In genomic region chr2:27050996-27051901, GRCh38 we compare ENCODE assay signal across 8 cellular contexts. TPM values are rescaled to one million over a fixed set of nuclear protein-coding genes. Genes with fewer than 3 reads are reported as not detected.
DNase-seq lines count a peak whose midpoint lies in the region; ATAC-seq and TF ChIP-seq lines count a peak whose summit lies in the region.

TSS of gene AGBL5 (plus strand) at chr2:27051668. CDS start at chr2:27052959, 1,291 bp downstream.

- peak within 1 kb of the TSS; percentile 99 for H2AFZ ChIP-seq in GM23338

- 1% methylated on average over 25 to 27 of the region's 67 CpGs for WGBS in esophagus squamous epithelium, 2 donors

- peaks cover 23% of the 10 kb centered on the region for H3K27me3 Mint-ChIP-seq in GM23338 (ENCODE audit: insufficient read depth, low read depth, poor library complexity)
- no peaks in the 10 kb centered on the region for H3K27me3 Mint-ChIP-seq in activated T-cell treated with anti-CD3 and anti-CD28 coated beads, Interleukin-2, amount 50 U/mL, for 72 hours (ENCODE audit: low read depth)

- no peak for TF ChIP-seq CTCF in GM23338 (conservative IDR thresholded peaks at IDR 0.05; ENCODE audit: low read depth in 2 of 2)
- peak in 1 of 6 experiments; percentile 3 for TF ChIP-seq CTCF in esophagus squamous epithelium (IDR thresholded peaks at IDR 0.05)

- H3K4me1 ChIP-seq in GM23338 (ENCODE audit: insufficient read depth) (peaks cover 6% of the 10 kb centered on the region; the same call in 1 of the 2 replicates), esophagus squamous epithelium (peaks cover 11 to 34% (median 13%) of the 10 kb centered on the region in 3 donors)

- peak within 1 kb of the TSS; percentile 95 for H3K4me3 Mint-ChIP-seq in GM23338
- H3K4me3 Mint-ChIP-seq in activated T-cell treated with anti-CD3 and anti-CD28 coated beads, Interleukin-2, amount 50 U/mL, for 72 hours = peak within 1 kb of the TSS; percentile 94 to 97

- peaks cover 11% of the 10 kb centered on the region for H3F3A ChIP-seq in GM23338 (replicated peaks; ENCODE audit: low read depth)

- peaks cover 9% of the 10 kb centered on the region; the same call in 2 of the 3 replicates for H3K4me1 Mint-ChIP-seq in GM23338
- peaks cover 27% of the 10 kb centered on the region for H3K4me1 Mint-ChIP-seq in activated T-cell treated with anti-CD3 and anti-CD28 coated beads, Interleukin-2, amount 50 U/mL, for 72 hours (ENCODE audit: low read depth)

- ATAC-seq in GM23338 = peak; percentile 54
- ATAC-seq in activated T-cell treated with anti-CD3 and anti-CD28 coated beads, Interleukin-2, amount 50 U/mL, for 72 hours (replicated peaks in 1 of 2) = peak; percentile 81 to 83

- peak in 2 of 4 donors; percentile 59 to 74 for TF ChIP-seq POLR2A in esophagus squamous epithelium (IDR thresholded peaks at IDR 0.05)

- peak within 1 kb of the TSS; percentile 99 for H3K4me3 ChIP-seq in GM23338
- H3K4me3 ChIP-seq in esophagus squamous epithelium = peak within 1 kb of the TSS; percentile 77 to 99 (median 96)

- H3K27ac ChIP-seq in GM23338 (ENCODE audit: low read depth) (peak within 1 kb of the TSS; percentile 80; the same call in 1 of the 2 replicates), esophagus squamous epithelium (peak within 1 kb of the TSS; percentile 87 to 96 (median 93))

- DNase-seq in Daoy (ENCODE audit: low read depth) (peak; percentile 96), GM23338 (ENCODE audit: low spot score) (peak; percentile 90), Kasumi-1 (lab: John Stamatoyannopoulos, UW) (peak; percentile 90 to 91), RKO (ENCODE audit: low spot score) (peak; percentile 93), esophagus squamous epithelium (lab: John Stamatoyannopoulos, UW) (peak; percentile 72), myocyte (ENCODE audit: low read depth) (peak; percentile 92)
- DNase-seq in activated T-cell treated with anti-CD3 and anti-CD28 coated beads, Interleukin-2, amount 50 U/mL, for 72 hours = peak; percentile 96 to 98
- peak; percentile 91 to 93 for DNase-seq in stimulated activated CD8-positive, alpha-beta memory T cell treated with anti-CD3 and anti-CD28 coated beads, Interleukin-7, amount 100 ng/mL, for 4 hours (ENCODE audit: low read depth in 2 of 2)

- H3K36me3 Mint-ChIP-seq in GM23338 (ENCODE audit: low read depth) = peaks cover 36% of the 10 kb centered on the region
- H3K36me3 Mint-ChIP-seq in activated T-cell treated with anti-CD3 and anti-CD28 coated beads, Interleukin-2, amount 50 U/mL, for 72 hours (ENCODE audit: insufficient read depth in 2 of 2) = peaks cover 7% of the 10 kb centered on the region in 2 donors

- intact Hi-C loops in esophagus squamous epithelium (cut with DNase I) = no loop called here

- H3K9me3 Mint-ChIP-seq in GM23338 = peaks cover 12% of the 10 kb centered on the region
- H3K9me3 Mint-ChIP-seq in activated T-cell treated with anti-CD3 and anti-CD28 coated beads, Interleukin-2, amount 50 U/mL, for 72 hours = peaks cover 0 to 1% of the 10 kb centered on the region in 2 donors

- no peaks in the 10 kb centered on the region for H4K20me1 ChIP-seq in GM23338 (replicated peaks; ENCODE audit: insufficient read depth)

- H3K36me3 ChIP-seq in GM23338 (ENCODE audit: insufficient read depth) = peaks cover 15% of the 10 kb centered on the region
- H3K36me3 ChIP-seq in esophagus squamous epithelium = peaks cover 9 to 30% (median 15%) of the 10 kb centered on the region in 3 donors

- H3K9me2 ChIP-seq in GM23338 (ENCODE audit: insufficient read depth) = no peaks in the 10 kb centered on the region

- no peaks in the 10 kb centered on the region for H3K79me2 ChIP-seq in GM23338 (replicated peaks; ENCODE audit: insufficient read depth)

- peak within 1 kb of the TSS; percentile 90 for H3K4me2 ChIP-seq in GM23338

- no peaks in the 10 kb centered on the region for H3K9me3 ChIP-seq in esophagus squamous epithelium

- H3K27ac Mint-ChIP-seq in GM23338 = peak within 1 kb of the TSS; percentile 94
- peak within 1 kb of the TSS; percentile 100 for H3K27ac Mint-ChIP-seq in activated T-cell treated with anti-CD3 and anti-CD28 coated beads, Interleukin-2, amount 50 U/mL, for 72 hours

- H3K27me3 ChIP-seq in GM23338 (ENCODE audit: insufficient read depth) = no peaks in the 10 kb centered on the region
- no peaks in the 10 kb centered on the region for H3K27me3 ChIP-seq in esophagus squamous epithelium

TF ChIP-seq in GM23338, 12 proteins besides CTCF, POLR2A, EP300 and RAD21:
- TF ChIP-seq CREB1 (CRISPR knock-in tag; IDR thresholded peaks at IDR 0.05; ENCODE audit: low read depth) (peak; percentile 58), POLR2AphosphoS5 (IDR thresholded peaks at IDR 0.05; ENCODE audit: low read depth) (peak; percentile 75), ZNF462 (CRISPR knock-in tag; IDR thresholded peaks at IDR 0.05) (no peak)
- TF ChIP-seq, protein P1, sequence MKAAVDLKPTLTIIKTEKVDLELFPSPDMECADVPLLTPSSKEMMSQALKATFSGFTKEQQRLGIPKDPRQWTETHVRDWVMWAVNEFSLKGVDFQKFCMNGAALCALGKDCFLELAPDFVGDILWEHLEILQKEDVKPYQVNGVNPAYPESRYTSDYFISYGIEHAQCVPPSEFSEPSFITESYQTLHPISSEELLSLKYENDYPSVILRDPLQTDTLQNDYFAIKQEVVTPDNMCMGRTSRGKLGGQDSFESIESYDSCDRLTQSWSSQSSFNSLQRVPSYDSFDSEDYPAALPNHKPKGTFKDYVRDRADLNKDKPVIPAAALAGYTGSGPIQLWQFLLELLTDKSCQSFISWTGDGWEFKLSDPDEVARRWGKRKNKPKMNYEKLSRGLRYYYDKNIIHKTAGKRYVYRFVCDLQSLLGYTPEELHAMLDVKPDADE (IDR thresholded peaks at IDR 0.05) = peak; percentile 56

RNA-seq across cellular contexts. Expression of gene AGBL5, which starts in this region (rescaled TPM):
- 19.3 and 22.5 TPM in 2 replicates for total RNA-seq in Daoy (2014; rRNA removed; shearing (Covaris generic))
- 31.3 and 32.9 TPM in 2 replicates for total RNA-seq in GM23338 (2014; rRNA removed; shearing (Covaris generic))
- polyA plus RNA-seq in GM23338 (2016; fragmentation: Nextera tagmentation; extraction: Ambion mirVana) = 17.9 and 18.5 TPM in 2 replicates
- total RNA-seq in activated T-cell treated with anti-CD3 and anti-CD28 coated beads, Interleukin-2, amount 50 U/mL, for 72 hours = 10 to 100 TPM; 12.1 to 16.1 TPM
- total RNA-seq in esophagus squamous epithelium (10 to 100 TPM in 2 of 4 donors, 1 to 10 TPM in 2; 4.7 to 12.4 (median 9.6) TPM), myocyte (17.8 and 25.9 TPM in 2 replicates)
- polyA plus RNA-seq in myocyte (2012) = 41.3 TPM

Comparison
In these comparisons a context has a peak if more than half of its experiments do, and no peak if none do; other contexts are left out.
1. Peak in every context shown above with its lines: DNase-seq, ATAC-seq, H3K4me3 ChIP-seq and H3K27ac ChIP-seq.